ENCODE assay signal across 1 cellular context in the genomic region with DNA sequence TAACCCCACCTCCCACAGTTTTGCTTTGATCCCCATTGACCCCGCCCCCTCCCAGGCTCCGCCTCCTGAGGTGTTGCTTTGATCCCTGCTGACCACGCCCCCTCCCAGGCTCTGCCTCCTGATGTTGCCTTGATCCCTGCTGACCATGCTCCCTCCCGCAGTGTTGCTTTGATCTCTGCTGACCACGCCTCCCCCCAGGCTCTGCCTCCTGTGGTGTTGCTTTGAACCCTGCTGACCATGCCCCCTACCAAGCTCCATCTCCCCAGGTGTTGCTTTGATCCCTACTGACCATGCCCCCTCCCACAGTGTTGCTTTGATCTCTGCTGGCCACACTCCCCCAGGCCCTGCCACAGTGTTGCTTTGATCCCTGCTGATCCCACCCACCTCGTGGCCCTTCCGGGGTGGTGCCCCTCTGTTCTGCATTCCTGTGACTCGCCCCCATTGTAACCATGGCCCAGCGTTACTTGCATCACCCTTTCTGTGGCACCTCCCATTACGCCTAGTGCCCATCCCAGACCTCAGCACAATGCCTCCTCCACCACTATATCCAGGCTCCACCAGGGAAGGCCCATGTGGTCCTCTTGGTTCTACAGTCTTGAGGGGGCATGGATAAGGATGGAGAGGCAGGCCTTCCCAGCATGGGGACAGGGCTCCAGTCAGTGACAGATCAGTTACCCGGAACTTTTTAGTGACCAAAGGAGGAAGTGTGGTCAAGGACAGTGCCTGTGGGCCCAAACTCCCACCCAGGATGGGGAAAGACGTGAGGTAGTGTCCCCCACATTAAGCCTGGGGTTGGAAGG.
TF ChIP-seq lines count a peak whose summit lies in the region.

No MANE protein-coding gene starts in this region.

TF ChIP-seq in HepG2, 621 proteins besides CTCF, POLR2A, EP300 and RAD21 (continued from another document and continues in another):
- TF ChIP-seq, protein P1, sequence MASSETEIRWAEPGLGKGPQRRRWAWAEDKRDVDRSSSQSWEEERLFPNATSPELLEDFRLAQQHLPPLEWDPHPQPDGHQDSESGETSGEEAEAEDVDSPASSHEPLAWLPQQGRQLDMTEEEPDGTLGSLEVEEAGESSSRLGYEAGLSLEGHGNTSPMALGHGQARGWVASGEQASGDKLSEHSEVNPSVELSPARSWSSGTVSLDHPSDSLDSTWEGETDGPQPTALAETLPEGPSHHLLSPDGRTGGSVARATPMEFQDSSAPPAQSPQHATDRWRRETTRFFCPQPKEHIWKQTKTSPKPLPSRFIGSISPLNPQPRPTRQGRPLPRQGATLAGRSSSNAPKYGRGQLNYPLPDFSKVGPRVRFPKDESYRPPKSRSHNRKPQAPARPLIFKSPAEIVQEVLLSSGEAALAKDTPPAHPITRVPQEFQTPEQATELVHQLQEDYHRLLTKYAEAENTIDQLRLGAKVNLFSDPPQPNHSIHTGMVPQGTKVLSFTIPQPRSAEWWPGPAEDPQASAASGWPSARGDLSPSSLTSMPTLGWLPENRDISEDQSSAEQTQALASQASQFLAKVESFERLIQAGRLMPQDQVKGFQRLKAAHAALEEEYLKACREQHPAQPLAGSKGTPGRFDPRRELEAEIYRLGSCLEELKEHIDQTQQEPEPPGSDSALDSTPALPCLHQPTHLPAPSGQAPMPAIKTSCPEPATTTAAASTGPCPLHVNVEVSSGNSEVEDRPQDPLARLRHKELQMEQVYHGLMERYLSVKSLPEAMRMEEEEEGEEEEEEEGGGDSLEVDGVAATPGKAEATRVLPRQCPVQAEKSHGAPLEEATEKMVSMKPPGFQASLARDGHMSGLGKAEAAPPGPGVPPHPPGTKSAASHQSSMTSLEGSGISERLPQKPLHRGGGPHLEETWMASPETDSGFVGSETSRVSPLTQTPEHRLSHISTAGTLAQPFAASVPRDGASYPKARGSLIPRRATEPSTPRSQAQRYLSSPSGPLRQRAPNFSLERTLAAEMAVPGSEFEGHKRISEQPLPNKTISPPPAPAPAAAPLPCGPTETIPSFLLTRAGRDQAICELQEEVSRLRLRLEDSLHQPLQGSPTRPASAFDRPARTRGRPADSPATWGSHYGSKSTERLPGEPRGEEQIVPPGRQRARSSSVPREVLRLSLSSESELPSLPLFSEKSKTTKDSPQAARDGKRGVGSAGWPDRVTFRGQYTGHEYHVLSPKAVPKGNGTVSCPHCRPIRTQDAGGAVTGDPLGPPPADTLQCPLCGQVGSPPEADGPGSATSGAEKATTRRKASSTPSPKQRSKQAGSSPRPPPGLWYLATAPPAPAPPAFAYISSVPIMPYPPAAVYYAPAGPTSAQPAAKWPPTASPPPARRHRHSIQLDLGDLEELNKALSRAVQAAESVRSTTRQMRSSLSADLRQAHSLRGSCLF (CRISPR knock-in tag; IDR thresholded peaks at IDR 0.05; ENCODE audit: borderline replicate concordance): no peak
- no peak for TF ChIP-seq ZFP1 (CRISPR knock-in tag; IDR thresholded peaks at IDR 0.05)
- TF ChIP-seq ZNF83 (CRISPR knock-in tag; IDR thresholded peaks at IDR 0.05; ENCODE audit: borderline replicate concordance): no peak
- TF ChIP-seq SMARCE1 (IDR thresholded peaks at IDR 0.05; ENCODE audit: borderline replicate concordance): no peak
- TF ChIP-seq, protein P2, sequence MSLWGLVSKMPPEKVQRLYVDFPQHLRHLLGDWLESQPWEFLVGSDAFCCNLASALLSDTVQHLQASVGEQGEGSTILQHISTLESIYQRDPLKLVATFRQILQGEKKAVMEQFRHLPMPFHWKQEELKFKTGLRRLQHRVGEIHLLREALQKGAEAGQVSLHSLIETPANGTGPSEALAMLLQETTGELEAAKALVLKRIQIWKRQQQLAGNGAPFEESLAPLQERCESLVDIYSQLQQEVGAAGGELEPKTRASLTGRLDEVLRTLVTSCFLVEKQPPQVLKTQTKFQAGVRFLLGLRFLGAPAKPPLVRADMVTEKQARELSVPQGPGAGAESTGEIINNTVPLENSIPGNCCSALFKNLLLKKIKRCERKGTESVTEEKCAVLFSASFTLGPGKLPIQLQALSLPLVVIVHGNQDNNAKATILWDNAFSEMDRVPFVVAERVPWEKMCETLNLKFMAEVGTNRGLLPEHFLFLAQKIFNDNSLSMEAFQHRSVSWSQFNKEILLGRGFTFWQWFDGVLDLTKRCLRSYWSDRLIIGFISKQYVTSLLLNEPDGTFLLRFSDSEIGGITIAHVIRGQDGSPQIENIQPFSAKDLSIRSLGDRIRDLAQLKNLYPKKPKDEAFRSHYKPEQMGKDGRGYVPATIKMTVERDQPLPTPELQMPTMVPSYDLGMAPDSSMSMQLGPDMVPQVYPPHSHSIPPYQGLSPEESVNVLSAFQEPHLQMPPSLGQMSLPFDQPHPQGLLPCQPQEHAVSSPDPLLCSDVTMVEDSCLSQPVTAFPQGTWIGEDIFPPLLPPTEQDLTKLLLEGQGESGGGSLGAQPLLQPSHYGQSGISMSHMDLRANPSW (CRISPR knock-in tag; IDR thresholded peaks at IDR 0.05; ENCODE audit: borderline replicate concordance): peak; percentile 89
- TF ChIP-seq, protein P3, sequence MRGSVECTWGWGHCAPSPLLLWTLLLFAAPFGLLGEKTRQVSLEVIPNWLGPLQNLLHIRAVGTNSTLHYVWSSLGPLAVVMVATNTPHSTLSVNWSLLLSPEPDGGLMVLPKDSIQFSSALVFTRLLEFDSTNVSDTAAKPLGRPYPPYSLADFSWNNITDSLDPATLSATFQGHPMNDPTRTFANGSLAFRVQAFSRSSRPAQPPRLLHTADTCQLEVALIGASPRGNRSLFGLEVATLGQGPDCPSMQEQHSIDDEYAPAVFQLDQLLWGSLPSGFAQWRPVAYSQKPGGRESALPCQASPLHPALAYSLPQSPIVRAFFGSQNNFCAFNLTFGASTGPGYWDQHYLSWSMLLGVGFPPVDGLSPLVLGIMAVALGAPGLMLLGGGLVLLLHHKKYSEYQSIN (CRISPR knock-in tag; IDR thresholded peaks at IDR 0.05; ENCODE audit: borderline replicate concordance): no peak
- no peak for TF ChIP-seq TP53 (CRISPR knock-in tag; conservative IDR thresholded peaks at IDR 0.05)
- TF ChIP-seq, protein P4, sequence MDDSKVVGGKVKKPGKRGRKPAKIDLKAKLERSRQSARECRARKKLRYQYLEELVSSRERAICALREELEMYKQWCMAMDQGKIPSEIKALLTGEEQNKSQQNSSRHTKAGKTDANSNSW (CRISPR knock-in tag; IDR thresholded peaks at IDR 0.05; ENCODE audit: borderline replicate concordance): peak; percentile 33; the same call in 1 of the 2 replicates
- no peak for TF ChIP-seq PLRG1 (conservative IDR thresholded peaks at IDR 0.05)
- TF ChIP-seq ZNF510 (CRISPR knock-in tag; IDR thresholded peaks at IDR 0.05; ENCODE audit: low read depth): peak; percentile 93; the same call in 1 of the 2 replicates
- TF ChIP-seq FOXA1 (IDR thresholded peaks at IDR 0.05): no peak
- peak; percentile 85 for TF ChIP-seq FOXA1 (CRISPR knock-in tag; IDR thresholded peaks at IDR 0.05)
- TF ChIP-seq ZNF274 (CRISPR knock-in tag; IDR thresholded peaks at IDR 0.05): no peak
- TF ChIP-seq, protein P5, sequence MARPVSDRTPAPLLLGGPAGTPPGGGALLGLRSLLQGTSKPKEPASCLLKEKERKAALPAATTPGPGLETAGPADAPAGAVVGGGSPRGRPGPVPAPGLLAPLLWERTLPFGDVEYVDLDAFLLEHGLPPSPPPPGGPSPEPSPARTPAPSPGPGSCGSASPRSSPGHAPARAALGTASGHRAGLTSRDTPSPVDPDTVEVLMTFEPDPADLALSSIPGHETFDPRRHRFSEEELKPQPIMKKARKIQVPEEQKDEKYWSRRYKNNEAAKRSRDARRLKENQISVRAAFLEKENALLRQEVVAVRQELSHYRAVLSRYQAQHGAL (CRISPR knock-in tag; IDR thresholded peaks at IDR 0.05; ENCODE audit: not compliant biosample characterization): no peak
- peak; percentile 83 for TF ChIP-seq KDM3A (CRISPR knock-in tag; IDR thresholded peaks at IDR 0.05; ENCODE audit: low read depth)
- peak; percentile 100 for TF ChIP-seq SP5 (CRISPR knock-in tag; IDR thresholded peaks at IDR 0.05; ENCODE audit: borderline replicate concordance, low read depth)
- TF ChIP-seq, protein P6, sequence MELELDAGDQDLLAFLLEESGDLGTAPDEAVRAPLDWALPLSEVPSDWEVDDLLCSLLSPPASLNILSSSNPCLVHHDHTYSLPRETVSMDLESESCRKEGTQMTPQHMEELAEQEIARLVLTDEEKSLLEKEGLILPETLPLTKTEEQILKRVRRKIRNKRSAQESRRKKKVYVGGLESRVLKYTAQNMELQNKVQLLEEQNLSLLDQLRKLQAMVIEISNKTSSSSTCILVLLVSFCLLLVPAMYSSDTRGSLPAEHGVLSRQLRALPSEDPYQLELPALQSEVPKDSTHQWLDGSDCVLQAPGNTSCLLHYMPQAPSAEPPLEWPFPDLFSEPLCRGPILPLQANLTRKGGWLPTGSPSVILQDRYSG (CRISPR knock-in tag; IDR thresholded peaks at IDR 0.05): no peak
- TF ChIP-seq HNRNPL (IDR thresholded peaks at IDR 0.05; ENCODE audit: low read depth, low read length): peak; percentile 99
- TF ChIP-seq, protein P7, sequence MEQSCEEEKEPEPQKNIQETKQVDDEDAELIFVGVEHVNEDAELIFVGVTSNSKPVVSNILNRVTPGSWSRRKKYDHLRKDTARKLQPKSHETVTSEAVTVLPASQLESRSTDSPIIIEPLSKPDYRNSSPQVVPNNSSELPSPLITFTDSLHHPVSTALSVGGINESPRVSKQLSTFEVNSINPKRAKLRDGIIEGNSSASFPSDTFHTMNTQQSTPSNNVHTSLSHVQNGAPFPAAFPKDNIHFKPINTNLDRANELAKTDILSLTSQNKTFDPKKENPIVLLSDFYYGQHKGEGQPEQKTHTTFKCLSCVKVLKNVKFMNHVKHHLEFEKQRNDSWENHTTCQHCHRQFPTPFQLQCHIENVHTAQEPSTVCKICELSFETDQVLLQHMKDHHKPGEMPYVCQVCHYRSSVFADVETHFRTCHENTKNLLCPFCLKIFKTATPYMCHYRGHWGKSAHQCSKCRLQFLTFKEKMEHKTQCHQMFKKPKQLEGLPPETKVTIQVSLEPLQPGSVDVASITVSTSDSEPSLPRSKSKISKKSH (CRISPR knock-in tag; IDR thresholded peaks at IDR 0.05; ENCODE audit: borderline replicate concordance): peak; percentile 96
- TF ChIP-seq, protein P8, sequence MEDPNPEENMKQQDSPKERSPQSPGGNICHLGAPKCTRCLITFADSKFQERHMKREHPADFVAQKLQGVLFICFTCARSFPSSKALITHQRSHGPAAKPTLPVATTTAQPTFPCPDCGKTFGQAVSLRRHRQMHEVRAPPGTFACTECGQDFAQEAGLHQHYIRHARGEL (CRISPR knock-in tag; IDR thresholded peaks at IDR 0.05): peak; percentile 42; the same call in 1 of the 2 replicates
- peak; percentile 83 for TF ChIP-seq BCL6 (CRISPR knock-in tag; IDR thresholded peaks at IDR 0.05)
- no peak for TF ChIP-seq NPAS2 (CRISPR knock-in tag; IDR thresholded peaks at IDR 0.05; ENCODE audit: borderline replicate concordance)
- peak; percentile 74; the same call in 1 of the 2 replicates for TF ChIP-seq KLF13 (CRISPR knock-in tag; IDR thresholded peaks at IDR 0.05)
- no peak for TF ChIP-seq REL (CRISPR knock-in tag; conservative IDR thresholded peaks at IDR 0.05)
- no peak for TF ChIP-seq ZNF879 (CRISPR knock-in tag; IDR thresholded peaks at IDR 0.05)
- no peak; the same call in 1 of the 2 replicates for TF ChIP-seq ZSCAN21 (CRISPR knock-in tag; IDR thresholded peaks at IDR 0.05; ENCODE audit: borderline replicate concordance)
- TF ChIP-seq, protein P9, sequence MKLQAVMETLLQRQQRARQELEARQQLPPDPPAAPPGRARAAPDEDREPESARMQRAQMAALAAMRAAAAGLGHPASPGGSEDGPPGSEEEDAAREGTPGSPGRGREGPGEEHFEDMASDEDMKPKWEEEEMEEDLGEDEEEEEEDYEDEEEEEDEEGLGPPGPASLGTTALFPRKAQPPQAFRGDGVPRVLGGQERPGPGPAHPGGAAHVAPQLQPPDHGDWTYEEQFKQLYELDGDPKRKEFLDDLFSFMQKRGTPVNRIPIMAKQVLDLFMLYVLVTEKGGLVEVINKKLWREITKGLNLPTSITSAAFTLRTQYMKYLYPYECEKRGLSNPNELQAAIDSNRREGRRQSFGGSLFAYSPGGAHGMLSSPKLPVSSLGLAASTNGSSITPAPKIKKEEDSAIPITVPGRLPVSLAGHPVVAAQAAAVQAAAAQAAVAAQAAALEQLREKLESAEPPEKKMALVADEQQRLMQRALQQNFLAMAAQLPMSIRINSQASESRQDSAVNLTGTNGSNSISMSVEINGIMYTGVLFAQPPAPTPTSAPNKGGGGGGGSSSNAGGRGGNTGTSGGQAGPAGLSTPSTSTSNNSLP (IDR thresholded peaks at IDR 0.05; ENCODE audit: low read depth, low read length): peak; percentile 47; the same call in 1 of the 2 replicates
- TF ChIP-seq KDM6A (CRISPR knock-in tag; IDR thresholded peaks at IDR 0.05; ENCODE audit: low read depth): peak; percentile 81
- peak; percentile 100 for TF ChIP-seq PITX1 (CRISPR knock-in tag; IDR thresholded peaks at IDR 0.05)
- TF ChIP-seq, protein P10, sequence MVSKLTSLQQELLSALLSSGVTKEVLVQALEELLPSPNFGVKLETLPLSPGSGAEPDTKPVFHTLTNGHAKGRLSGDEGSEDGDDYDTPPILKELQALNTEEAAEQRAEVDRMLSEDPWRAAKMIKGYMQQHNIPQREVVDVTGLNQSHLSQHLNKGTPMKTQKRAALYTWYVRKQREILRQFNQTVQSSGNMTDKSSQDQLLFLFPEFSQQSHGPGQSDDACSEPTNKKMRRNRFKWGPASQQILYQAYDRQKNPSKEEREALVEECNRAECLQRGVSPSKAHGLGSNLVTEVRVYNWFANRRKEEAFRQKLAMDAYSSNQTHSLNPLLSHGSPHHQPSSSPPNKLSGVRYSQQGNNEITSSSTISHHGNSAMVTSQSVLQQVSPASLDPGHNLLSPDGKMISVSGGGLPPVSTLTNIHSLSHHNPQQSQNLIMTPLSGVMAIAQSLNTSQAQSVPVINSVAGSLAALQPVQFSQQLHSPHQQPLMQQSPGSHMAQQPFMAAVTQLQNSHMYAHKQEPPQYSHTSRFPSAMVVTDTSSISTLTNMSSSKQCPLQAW (CRISPR knock-in tag; IDR thresholded peaks at IDR 0.05): peak; percentile 95
- TF ChIP-seq ZNF652 (CRISPR knock-in tag; IDR thresholded peaks at IDR 0.05; ENCODE audit: borderline replicate concordance, low read depth): no peak
- TF ChIP-seq ZNF737 (CRISPR knock-in tag; IDR thresholded peaks at IDR 0.05; ENCODE audit: borderline replicate concordance): no peak
- TF ChIP-seq ZNF232 (CRISPR knock-in tag; IDR thresholded peaks at IDR 0.05; ENCODE audit: borderline replicate concordance): no peak
- TF ChIP-seq ZNF451 (CRISPR knock-in tag; IDR thresholded peaks at IDR 0.05): peak; percentile 94
- peak; percentile 76 for TF ChIP-seq FOXJ3 (CRISPR knock-in tag; IDR thresholded peaks at IDR 0.05; ENCODE audit: borderline replicate concordance)
- no peak for TF ChIP-seq AGO2 (optimal IDR thresholded peaks at IDR 0.05; ENCODE audit: low read depth, low read length)
- no peak for TF ChIP-seq JUNB (CRISPR knock-in tag; IDR thresholded peaks at IDR 0.05; ENCODE audit: borderline replicate concordance)
- peak; percentile 58; the same call in 1 of the 2 replicates for TF ChIP-seq THAP11 (CRISPR knock-in tag; IDR thresholded peaks at IDR 0.05)
- peak; percentile 75; the same call in 1 of the 2 replicates for TF ChIP-seq ZNF724P (CRISPR knock-in tag; IDR thresholded peaks at IDR 0.05; ENCODE audit: borderline replicate concordance)
- no peak; the same call in 1 of the 2 replicates for TF ChIP-seq PHF20 (CRISPR knock-in tag; IDR thresholded peaks at IDR 0.05)
- TF ChIP-seq XBP1 (CRISPR knock-in tag; IDR thresholded peaks at IDR 0.05): no peak
- peak; percentile 50; the same call in 1 of the 2 replicates for TF ChIP-seq ZFY (CRISPR knock-in tag; IDR thresholded peaks at IDR 0.05)
- TF ChIP-seq SMC3 (IDR thresholded peaks at IDR 0.05; ENCODE audit: low read length): no peak
- no peak for TF ChIP-seq KLF12 (CRISPR knock-in tag; IDR thresholded peaks at IDR 0.05; ENCODE audit: borderline replicate concordance)
- 0 out of 2 replicates have a peak, but pooled peaks have one; percentile 44 for TF ChIP-seq PAWR (CRISPR knock-in tag; IDR thresholded peaks at IDR 0.05; ENCODE audit: borderline replicate concordance)
- no peak for TF ChIP-seq NFE2L1 (CRISPR knock-in tag; IDR thresholded peaks at IDR 0.05; ENCODE audit: borderline replicate concordance)
- peak; percentile 90 for TF ChIP-seq ZNF292 (CRISPR knock-in tag; IDR thresholded peaks at IDR 0.05; ENCODE audit: borderline replicate concordance, low read depth)
